33 cellular contexts compared by ENCODE assay signal in genomic region chr4:83331959-83332358, GRCh38. TPM values are rescaled to one million over a fixed set of nuclear protein-coding genes. Genes with fewer than 3 reads are reported as not detected.
DNase-seq lines count a peak whose midpoint lies in the region; ATAC-seq and TF ChIP-seq lines count a peak whose summit lies in the region.
"Had no signal": no experiment of that assay in that cellular context is flagged by ENCODE, and none has a peak within 500 bp of the region (broad histone marks: within the 10 kb centered on the region; RNA-seq: fewer than 3 reads in every experiment).

No MANE protein-coding gene starts in this region.

- no peak for DNase-seq in CD4-positive, alpha-beta T cell
- DNase-seq in MV-4-11 (lab: John Stamatoyannopoulos, UW): peak; percentile 49
- DNase-seq in T-helper 17 cell: no peak
- no peak for DNase-seq in stimulated activated effector memory CD8-positive, alpha-beta T cell treated with anti-CD3 and anti-CD28 coated beads, Interleukin-12 subunit alpha, Interleukin-12 subunit beta, amount 100 ng/mL, for 72 hours (ENCODE audit: low spot score in 2 of 2)
- no peak for DNase-seq in activated gamma-delta T cell (lab: John Stamatoyannopoulos, UW)
- DNase-seq in NCI-H748 (lab: John Stamatoyannopoulos, UW; ENCODE audit: unreplicated experiment): no peak
- DNase-seq: activated CD4-positive, alpha-beta memory T cell treated with anti-CD3 and anti-CD28 coated beads for 36 hours; activated CD4-positive, CD25-positive, alpha-beta regulatory T cell treated with anti-CD3 and anti-CD28 coated beads, Interleukin-2, amount 50 U/mL, for 72 hours; activated CD8-positive, alpha-beta memory T cell treated with anti-CD3 and anti-CD28 coated beads, Interleukin-2, amount 50 U/mL, for 4 hours; activated naive CD4-positive, alpha-beta T cell treated with anti-CD3 and anti-CD28 coated beads, Interleukin-2, amount 50 U/mL, for 16 hours; amniotic stem cell; Calu3; DMS79 treated with DMSO at 0.1 percent for 48 hours; GM23248; hippocampal formation; left cardiac atrium; mucosa of descending colon; NCI-H1105; NCI-H187 treated with DMSO at 0.1 percent for 48 hours; NCI-H526 treated with DMSO at 0.1 percent for 48 hours; occipital lobe; RPMI8226; SJCRH30; stimulated activated CD4-positive, alpha-beta T cell treated with anti-CD3 and anti-CD28 coated beads, Interleukin-12 subunit alpha, Interleukin-12 subunit beta, amount 100 ng/mL, for 4 hours; stimulated activated CD4-positive, alpha-beta T cell treated with anti-CD3 and anti-CD28 coated beads, Interleukin-2, amount 100 ng/mL, for 48 hours; T-helper 1 cell; tibial artery had no signal

- H3K4me3 Mint-ChIP-seq in CD4-positive, alpha-beta T cell: peak overlapping the region; percentile 27
- no peak overlapping the region for H3K4me3 Mint-ChIP-seq in T-helper 17 cell
- no peak overlapping the region for H3K4me3 Mint-ChIP-seq in stimulated activated effector memory CD8-positive, alpha-beta T cell treated with anti-CD3 and anti-CD28 coated beads, Interleukin-12 subunit alpha, Interleukin-12 subunit beta, amount 100 ng/mL, for 72 hours
- H3K4me3 Mint-ChIP-seq: activated CD4-positive, alpha-beta memory T cell treated with anti-CD3 and anti-CD28 coated beads for 36 hours; activated T-helper 17 cell treated with anti-CD3 and anti-CD28 coated beads, Interleukin-2, amount 50 U/mL, for 72 hours; natural killer cell treated with Interleukin-12 subunit alpha and Interleukin-12 subunit beta and Interleukin-15 and Interleukin-18, amount 100 ng/mL, for 72 hours had no signal

- H3K9me3 ChIP-seq in CD4-positive, alpha-beta T cell (ENCODE audit: control insufficient read depth, low read length): no peaks in the 10 kb centered on the region
- H3K9me3 ChIP-seq in T-helper 17 cell (ENCODE audit: control insufficient read depth, low read length, poor library complexity, severe bottlenecking): no peaks in the 10 kb centered on the region
- H3K9me3 ChIP-seq: gastroesophageal sphincter, mucosa of descending colon, prostate gland, SJCRH30, tibial artery had no signal

- H3K27ac Mint-ChIP-seq in CD4-positive, alpha-beta T cell: no peak overlapping the region
- peak overlapping the region; percentile 86 for H3K27ac Mint-ChIP-seq in T-helper 17 cell
- H3K27ac Mint-ChIP-seq in stimulated activated effector memory CD8-positive, alpha-beta T cell treated with anti-CD3 and anti-CD28 coated beads, Interleukin-12 subunit alpha, Interleukin-12 subunit beta, amount 100 ng/mL, for 72 hours: peak overlapping the region; percentile 12
- H3K27ac Mint-ChIP-seq: activated CD4-positive, alpha-beta memory T cell treated with anti-CD3 and anti-CD28 coated beads for 36 hours; activated T-helper 17 cell treated with anti-CD3 and anti-CD28 coated beads, Interleukin-2, amount 50 U/mL, for 72 hours; natural killer cell treated with Interleukin-12 subunit alpha and Interleukin-12 subunit beta and Interleukin-15 and Interleukin-18, amount 100 ng/mL, for 72 hours had no signal

- CTCF ChIA-PET in CD4-positive, alpha-beta T cell (lab: Charles Lee): no interaction called here

- ATAC-seq in CD4-positive, alpha-beta T cell (ENCODE audit: poor library complexity): no peak
- ATAC-seq in T-helper 17 cell (no peak), HG02884 (IDR thresholded peaks at IDR 0.05; ENCODE audit: unreplicated experiment) (no peak)
- no peak for ATAC-seq in stimulated activated effector memory CD8-positive, alpha-beta T cell treated with anti-CD3 and anti-CD28 coated beads, Interleukin-12 subunit alpha, Interleukin-12 subunit beta, amount 100 ng/mL, for 72 hours
- ATAC-seq: activated T-helper 17 cell treated with anti-CD3 and anti-CD28 coated beads, Interleukin-2, amount 50 U/mL, for 72 hours; gastroesophageal sphincter; left cardiac atrium; mucosa of descending colon; natural killer cell treated with Interleukin-12 subunit alpha and Interleukin-12 subunit beta and Interleukin-15 and Interleukin-18, amount 100 ng/mL, for 72 hours; sciatic nerve had no signal

- no peaks in the 10 kb centered on the region for H3K27me3 Mint-ChIP-seq in CD4-positive, alpha-beta T cell
- no peaks in the 10 kb centered on the region for H3K27me3 Mint-ChIP-seq in T-helper 17 cell

- peaks cover 33% of the 10 kb centered on the region for H3K4me1 Mint-ChIP-seq in CD4-positive, alpha-beta T cell (ENCODE audit: low read depth)
- H3K4me1 Mint-ChIP-seq in T-helper 17 cell: peaks cover 38% of the 10 kb centered on the region
- H3K4me1 Mint-ChIP-seq in stimulated activated effector memory CD8-positive, alpha-beta T cell treated with anti-CD3 and anti-CD28 coated beads, Interleukin-12 subunit alpha, Interleukin-12 subunit beta, amount 100 ng/mL, for 72 hours: peaks cover 18% of the 10 kb centered on the region

- no peak overlapping the region for H3K27ac ChIP-seq in CD4-positive, alpha-beta T cell (ENCODE audit: low read depth, low read length)
- H3K27ac ChIP-seq: gastroesophageal sphincter, GM23248, prostate gland, SJCRH30, tibial artery had no signal

- TF ChIP-seq CTCF in CD4-positive, alpha-beta T cell (IDR thresholded peaks at IDR 0.05): no peak

- no peaks in the 10 kb centered on the region for H3K27me3 ChIP-seq in CD4-positive, alpha-beta T cell (ENCODE audit: control insufficient read depth, insufficient read depth, low read length)

- H3K9me3 Mint-ChIP-seq in CD4-positive, alpha-beta T cell: no peaks in the 10 kb centered on the region
- no peaks in the 10 kb centered on the region for H3K9me3 Mint-ChIP-seq in stimulated activated effector memory CD8-positive, alpha-beta T cell treated with anti-CD3 and anti-CD28 coated beads, Interleukin-12 subunit alpha, Interleukin-12 subunit beta, amount 100 ng/mL, for 72 hours
- H3K9me3 Mint-ChIP-seq: activated CD4-positive, alpha-beta memory T cell treated with anti-CD3 and anti-CD28 coated beads for 36 hours; activated T-helper 17 cell treated with anti-CD3 and anti-CD28 coated beads, Interleukin-2, amount 50 U/mL, for 72 hours; natural killer cell treated with Interleukin-12 subunit alpha and Interleukin-12 subunit beta and Interleukin-15 and Interleukin-18, amount 100 ng/mL, for 72 hours had no signal

- POLR2A ChIA-PET in CD4-positive, alpha-beta T cell (lab: Charles Lee): no interaction called here

- H3K36me3 Mint-ChIP-seq in CD4-positive, alpha-beta T cell (ENCODE audit: low read depth): peaks cover 22% of the 10 kb centered on the region
- H3K36me3 Mint-ChIP-seq in T-helper 17 cell (ENCODE audit: low read depth): peaks cover 13% of the 10 kb centered on the region
- peaks cover 4% of the 10 kb centered on the region for H3K36me3 Mint-ChIP-seq in stimulated activated effector memory CD8-positive, alpha-beta T cell treated with anti-CD3 and anti-CD28 coated beads, Interleukin-12 subunit alpha, Interleukin-12 subunit beta, amount 100 ng/mL, for 72 hours
- H3K36me3 Mint-ChIP-seq: natural killer cell treated with Interleukin-12 subunit alpha and Interleukin-12 subunit beta and Interleukin-15 and Interleukin-18, amount 100 ng/mL, for 72 hours had no signal

- intact Hi-C loops in CD4-positive, alpha-beta T cell (cut with DNase I, micrococcal nuclease): loop anchor here in 1 of 2 experiments (10.0 kb wide), 1 partner anchor 123 kb away; the partner anchor contains the start of genes HELQ and MRPS18C

RNA-seq across cellular contexts. Expression of gene HPSE, which starts 2.7 kb away (rescaled TPM):
- 1 to 10 TPM; 1.5 to 2.1 TPM for total RNA-seq in CD4-positive, alpha-beta T cell
- total RNA-seq in T-helper 17 cell: 1 to 10 TPM; 7.1 to 8.6 TPM

RNA-seq across cellular contexts. Expression of gene COQ2, which starts 47.4 kb away (rescaled TPM):
- total RNA-seq in CD4-positive, alpha-beta T cell: 10 to 100 TPM in 1 of 2 experiments, 1 to 10 TPM in 1; 9.2 to 10.1 TPM
- 1 to 10 TPM; 4.7 to 5.5 TPM for total RNA-seq in T-helper 17 cell
